ENCODE assay signal across 15 cellular contexts in the genomic region with DNA sequence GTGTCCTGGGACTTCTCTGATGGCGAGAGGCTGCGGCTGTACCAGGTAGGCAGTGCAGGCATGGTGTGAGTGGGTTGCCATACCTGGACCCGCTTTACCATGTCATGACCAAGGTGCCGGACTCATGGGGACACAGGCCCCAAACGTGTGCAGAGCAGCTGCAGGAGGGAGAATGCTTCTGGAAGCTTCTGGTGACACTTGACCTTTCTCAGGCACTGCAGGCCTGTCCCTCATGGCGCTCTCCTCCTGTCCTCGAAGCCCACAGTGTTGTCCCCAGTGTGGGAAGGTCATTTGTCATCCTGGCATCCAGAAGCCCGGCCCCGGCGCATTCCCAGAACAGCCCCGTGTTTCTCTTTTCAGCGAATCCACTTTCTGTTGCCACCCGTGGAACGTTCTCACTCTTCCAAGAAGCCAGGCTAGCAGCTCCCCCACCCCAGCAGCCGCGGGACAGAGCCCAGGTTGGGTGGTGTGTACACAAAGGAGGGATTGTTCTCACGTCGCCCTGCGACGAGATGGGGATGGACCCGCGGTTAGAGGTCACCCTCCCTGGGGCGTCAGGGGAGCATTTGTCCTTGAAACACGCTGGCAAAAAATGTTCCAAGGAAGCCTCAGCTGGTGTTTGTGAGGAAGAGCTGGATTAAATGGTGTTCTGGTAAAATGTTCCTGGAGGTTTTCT. TPM values are rescaled to one million over a fixed set of nuclear protein-coding genes. Genes with fewer than 3 reads are reported as not detected.
DNase-seq lines count a peak whose midpoint lies in the region; ATAC-seq and TF ChIP-seq lines count a peak whose summit lies in the region.
"Had no signal": no experiment of that assay in that cellular context is flagged by ENCODE, and none has a peak within 500 bp of the region (broad histone marks: within the 10 kb centered on the region; RNA-seq: fewer than 3 reads in every experiment).

No MANE protein-coding gene starts in this region.

- DNase-seq in H9 (no peak), SW480 (ENCODE audit: low spot score) (peak; percentile 39), islet precursor cell (peak; percentile 77), retina (peak; percentile 64), dedifferentiated amniotic fluid mesenchymal stem cell (ENCODE audit: extremely low spot score) (no peak)
- no peak for DNase-seq in activated naive CD8-positive, alpha-beta T cell treated with anti-CD3 and anti-CD28 coated beads for 36 hours
- no peak for DNase-seq in stimulated activated CD4-positive, alpha-beta T cell treated with anti-CD3 and anti-CD28 coated beads, Interleukin-4, amount 100 ng/mL, for 1 hour
- DNase-seq: DND-41; GOT3; NCI-H187 treated with DMSO at 0.1 percent for 48 hours; NK-92 treated with Interleukin-12 subunit alpha and Interleukin-12 subunit beta, amount 100 ng/mL, for 24 hours; stimulated activated CD4-positive, alpha-beta T cell treated with anti-CD3 and anti-CD28 coated beads, Interleukin-15, amount 100 ng/mL, for 24 hours; T-helper 1 cell had no signal

- no peak overlapping the region; the same call in 1 of the 2 replicates for H3K4ac ChIP-seq in H9 (ENCODE audit: low read depth, low read length)

- no peak overlapping the region for H3K4me2 ChIP-seq in H9 (ENCODE audit: insufficient read depth, insufficient read length, low read length)

- H3K4me1 ChIP-seq in H9 (ENCODE audit: insufficient read depth, low read length): peaks cover 8% of the 10 kb centered on the region; the same call in 1 of the 2 replicates

- no peak overlapping the region for H4K5ac ChIP-seq in H9 (ENCODE audit: insufficient read length, low read depth, low read length)

- peak overlapping the region; percentile 11 for H3K27ac ChIP-seq in H9 (ENCODE audit: insufficient read length, low read depth, low read length)

- no peak overlapping the region for H2BK5ac ChIP-seq in H9 (ENCODE audit: insufficient read length, low read length)

- no peak overlapping the region for H2AK5ac ChIP-seq in H9 (ENCODE audit: insufficient read length, low read length)

- TF ChIP-seq CTCF in H9 (conservative IDR thresholded peaks at IDR 0.05): no peak

- no peak overlapping the region for H3K23ac ChIP-seq in H9 (ENCODE audit: insufficient read length, low read depth, low read length)

- no peak for ATAC-seq in HG02763 (IDR thresholded peaks at IDR 0.05; ENCODE audit: unreplicated experiment)
- ATAC-seq: GM12878 had no signal

- H3K79me2 ChIP-seq in H9 (ENCODE audit: insufficient read depth, low read length): peaks cover 7% of the 10 kb centered on the region; the same call in 1 of the 2 replicates

- no peak overlapping the region for H2BK120ac ChIP-seq in H9 (ENCODE audit: low read depth, low read length, poor library complexity, severe bottlenecking)

- H3K9ac ChIP-seq in H9 (ENCODE audit: extremely low read depth, insufficient read length, low read length): no peak overlapping the region

- H2BK20ac ChIP-seq in H9 (ENCODE audit: low read depth, low read length, poor library complexity, severe bottlenecking): no peak overlapping the region

- peaks cover 9 to 75% (median 51%) of the 10 kb centered on the region in 3 experiments; a peak in 6 of 7 replicates for H3K36me3 Mint-ChIP-seq in H9 (ENCODE audit: insufficient read depth in 1 of 3, low read depth in 3 of 3)
- no peaks in the 10 kb centered on the region for H3K36me3 Mint-ChIP-seq in activated naive CD8-positive, alpha-beta T cell treated with anti-CD3 and anti-CD28 coated beads for 36 hours

- no peaks in the 10 kb centered on the region for H3K9me3 Mint-ChIP-seq in H9
- H3K9me3 Mint-ChIP-seq in activated naive CD8-positive, alpha-beta T cell treated with anti-CD3 and anti-CD28 coated beads for 36 hours: no peaks in the 10 kb centered on the region

- H3K9me3 ChIP-seq in H9 (ENCODE audit: control insufficient read depth, low read depth, low read length): no peaks in the 10 kb centered on the region

- H2AFZ ChIP-seq in H9 (ENCODE audit: low read length): no peak overlapping the region

- peak overlapping the region; percentile 24 for H4K91ac ChIP-seq in H9 (ENCODE audit: insufficient read length, low read depth, low read length)

- peak overlapping the region; percentile 44 for H3K14ac ChIP-seq in H9 (ENCODE audit: insufficient read depth, low read length)

- H3K4me1 Mint-ChIP-seq in H9: peaks cover 76 to 84% of the 10 kb centered on the region in 2 experiments
- no peaks in the 10 kb centered on the region for H3K4me1 Mint-ChIP-seq in activated naive CD8-positive, alpha-beta T cell treated with anti-CD3 and anti-CD28 coated beads for 36 hours

- no peak overlapping the region; a peak in 1 of 5 replicates for H3K4me3 Mint-ChIP-seq in H9
- no peak overlapping the region for H3K4me3 Mint-ChIP-seq in activated naive CD8-positive, alpha-beta T cell treated with anti-CD3 and anti-CD28 coated beads for 36 hours

- no peaks in the 10 kb centered on the region for H3K23me2 ChIP-seq in H9 (ENCODE audit: insufficient read length, low read depth, low read length, poor library complexity, severe bottlenecking)

- no peaks in the 10 kb centered on the region for H3K79me1 ChIP-seq in H9 (ENCODE audit: insufficient read depth, low read depth, low read length, poor library complexity, severe bottlenecking)

- no peak overlapping the region for H4K8ac ChIP-seq in H9 (replicated peaks; ENCODE audit: insufficient read length, low read depth, low read length)

- no peaks in the 10 kb centered on the region for H3K27me3 Mint-ChIP-seq in H9 (ENCODE audit: low read depth)
- H3K27me3 Mint-ChIP-seq in activated naive CD8-positive, alpha-beta T cell treated with anti-CD3 and anti-CD28 coated beads for 36 hours: peaks cover 4% of the 10 kb centered on the region

- H3K18ac ChIP-seq in H9 (ENCODE audit: insufficient read length, low read depth, low read length): peak overlapping the region; percentile 65

- no CpG with 5 or more reads among the region's 24 CpGs for WGBS in H9 (ENCODE audit: extremely low coverage, insufficient read length, low lambda C conversion rate)

- H2BK12ac ChIP-seq in H9 (ENCODE audit: insufficient read length, low read depth, low read length): peak overlapping the region; percentile 38

- H3K27ac Mint-ChIP-seq in H9: peak overlapping the region; percentile 37 to 98 (median 94)
- H3K27ac Mint-ChIP-seq in activated naive CD8-positive, alpha-beta T cell treated with anti-CD3 and anti-CD28 coated beads for 36 hours: no peak overlapping the region

- no peak overlapping the region for H3T11ph ChIP-seq in H9 (ENCODE audit: low read length)

- no peak overlapping the region for H2BK15ac ChIP-seq in H9 (ENCODE audit: low read depth, low read length)

- no peaks in the 10 kb centered on the region for H3K27me3 ChIP-seq in H9 (ENCODE audit: insufficient read depth, low read length)

- H4K20me1 ChIP-seq in H9 (ENCODE audit: control insufficient read depth, insufficient read depth, insufficient read length): no peaks in the 10 kb centered on the region

- H3K56ac ChIP-seq in H9 (ENCODE audit: insufficient read length, low read depth, low read length): no peak overlapping the region

RNA-seq across cellular contexts. Expression of a gene that starts 43.7 kb away (rescaled TPM):
- 88.5 and 93.8 TPM in 2 replicates for total RNA-seq in H9 (2021)
- total RNA-seq in activated naive CD8-positive, alpha-beta T cell treated with anti-CD3 and anti-CD28 coated beads for 36 hours: under 1 TPM; 0.18 to 0.33 TPM

Comparison
In these comparisons a context has a peak if more than half of its experiments do, and no peak if none do; other contexts are left out.
1. DNase-seq: peak in SW480 (single experiment), islet precursor cell (single experiment) and retina (single experiment); none in H9 (single experiment), activated naive CD8-positive, alpha-beta T cell treated with anti-CD3 and anti-CD28 coated beads for 36 hours (single experiment), stimulated activated CD4-positive, alpha-beta T cell treated with anti-CD3 and anti-CD28 coated beads, Interleukin-4, amount 100 ng/mL, for 1 hour (single experiment) and dedifferentiated amniotic fluid mesenchymal stem cell (single experiment).
2. RNA of a gene that starts 43.7 kb away (total RNA-seq): 88.5 to 93.8 TPM in H9; 0.18 to 0.33 TPM in activated naive CD8-positive, alpha-beta T cell treated with anti-CD3 and anti-CD28 coated beads for 36 hours; every median in the first group is over 10 times any median in the second.